Comparison of ENCODE assay signal across 24 cellular contexts in genomic region chr21:24509131-24509530, GRCh38.
"Had no signal": no experiment of that assay in that cellular context is flagged by ENCODE, and none has a peak within 500 bp of the region (broad histone marks: within the 10 kb centered on the region; RNA-seq: fewer than 3 reads in every experiment).

No MANE protein-coding gene starts in this region.

- DNase-seq: colonic mucosa; cortex of kidney; dermis blood vessel endothelial cell; dorsolateral prefrontal cortex; effector CD4-positive, alpha-beta T cell; effector CD8-positive, alpha-beta T cell; effector memory CD4-positive, alpha-beta T cell; effector memory CD8-positive, alpha-beta T cell; endodermal cell; erythroblast; esophagus squamous epithelium; foreskin fibroblast; foreskin keratinocyte; foreskin melanocyte; gastrocnemius medialis; glutamatergic neuron; head of caudate nucleus; heart left ventricle; heart right ventricle had no signal

- H3K9me3 ChIP-seq: colonic mucosa, esophagus squamous epithelium, gastrocnemius medialis, gastroesophageal sphincter had no signal

- H3K27me3 Mint-ChIP-seq: dendritic cell treated with granulocyte-macrophage colony-stimulating factor and Interleukin-4, amounts not matched to agents 40 ng/mL and 50 ng/mL, for 4 days; effector memory CD8-positive, alpha-beta T cell had no signal

- H3K4me1 Mint-ChIP-seq: endodermal cell had no signal

- H3K36me3 ChIP-seq: colonic mucosa, esophagus muscularis mucosa, esophagus squamous epithelium, gastrocnemius medialis, gastroesophageal sphincter, heart left ventricle, heart right ventricle had no signal

- H3K27ac ChIP-seq: colonic mucosa, coronary artery, dorsolateral prefrontal cortex, epithelial cell of prostate, esophagus muscularis mucosa, esophagus squamous epithelium, foreskin keratinocyte, gastrocnemius medialis, gastroesophageal sphincter, heart left ventricle, heart right ventricle had no signal

- H3K4me3 Mint-ChIP-seq: dendritic cell treated with granulocyte-macrophage colony-stimulating factor and Interleukin-4, amounts not matched to agents 40 ng/mL and 50 ng/mL, for 4 days; effector memory CD8-positive, alpha-beta T cell; endodermal cell had no signal

- H3K27me3 ChIP-seq: colonic mucosa, dorsolateral prefrontal cortex, esophagus muscularis mucosa, esophagus squamous epithelium, foreskin keratinocyte, gastrocnemius medialis, gastroesophageal sphincter, heart left ventricle, heart right ventricle had no signal

- H3K27ac Mint-ChIP-seq: dendritic cell treated with granulocyte-macrophage colony-stimulating factor and Interleukin-4, amounts not matched to agents 40 ng/mL and 50 ng/mL, for 4 days; effector memory CD8-positive, alpha-beta T cell; endodermal cell had no signal

- H3K4me3 ChIP-seq: colonic mucosa, coronary artery, dorsolateral prefrontal cortex, esophagus muscularis mucosa, esophagus squamous epithelium, gastrocnemius medialis, gastroesophageal sphincter, heart left ventricle, heart right ventricle had no signal
